ENCODE assay signal across 14 cellular contexts in the genomic region with DNA sequence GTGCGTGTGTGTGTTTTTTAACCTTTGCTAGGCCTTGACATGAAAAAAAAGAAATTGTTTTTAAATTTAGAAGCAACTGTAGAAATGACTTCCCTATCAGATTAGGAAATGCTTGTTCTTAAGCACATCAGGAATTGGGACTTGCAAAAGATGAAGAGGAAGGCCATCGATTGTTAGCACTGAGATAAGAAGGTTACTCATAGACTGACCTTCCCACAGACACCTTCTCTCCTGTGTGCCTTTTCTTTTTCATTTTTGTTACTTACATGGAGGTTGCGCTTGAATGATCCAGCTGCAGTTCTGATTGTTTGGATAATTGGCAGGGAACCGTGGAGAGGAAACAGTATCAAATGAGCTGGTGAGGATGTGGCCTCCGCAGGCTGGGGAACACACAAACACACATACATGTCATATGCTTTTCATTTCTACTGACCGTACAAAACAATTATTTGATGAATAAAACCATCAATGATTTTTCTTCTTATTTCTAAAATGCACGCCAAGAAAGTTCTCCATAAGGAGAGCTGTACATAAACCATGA.
DNase-seq lines count a peak whose midpoint lies in the region; ATAC-seq, FAIRE-seq and TF ChIP-seq lines count a peak whose summit lies in the region.
"Had no signal": no experiment of that assay in that cellular context is flagged by ENCODE, and none has a peak within 500 bp of the region (broad histone marks: within the 10 kb centered on the region; RNA-seq: fewer than 3 reads in every experiment).

No MANE protein-coding gene starts in this region.

- BruUV-seq in endothelial cell of umbilical vein (replicated peaks; lab: Mats Ljungman, UMichigan), result no TSS peak

- FAIRE-seq in endothelial cell of umbilical vein (lab: Jason Lieb, UNC), result peak; percentile 91
- FAIRE-seq: kidney had no signal

- H3K4me3 ChIP-seq in endothelial cell of umbilical vein (replicated peaks in 1 of 3; ENCODE audit: insufficient read depth in 1 of 3, low read depth in 1 of 3, low read length in 3 of 3) (no peak overlapping the region), osteoblast (ENCODE audit: insufficient read depth, low read length) (no peak overlapping the region)
- H3K4me3 ChIP-seq: right lobe of liver, tibial artery had no signal

- peaks cover 40% of the 10 kb centered on the region for H3K4me1 ChIP-seq in endothelial cell of umbilical vein (ENCODE audit: control insufficient read depth, extremely low read depth, insufficient read depth, low read length)
- peaks cover 20% of the 10 kb centered on the region for H3K4me1 ChIP-seq in osteoblast (ENCODE audit: insufficient read depth, low read length)
- H3K4me1 ChIP-seq: right lobe of liver had no signal

- intact Hi-C loops in endothelial cell of umbilical vein (cut with micrococcal nuclease) (loop anchor here (1.0 to 2.0 kb wide), 3 partner anchors 42 to 110 kb away; no protein-coding TSS in a partner anchor), left colon (cut with DNase I, micrococcal nuclease) (no loop called here)

- TF ChIP-seq CTCF in endothelial cell of umbilical vein (IDR thresholded peaks at IDR 0.05; ENCODE audit: extremely low read depth in 1 of 2, insufficient read depth in 1 of 2, low read depth in 1 of 2, low read length in 2 of 2), result no peak
- no peak for TF ChIP-seq CTCF in osteoblast (IDR thresholded peaks at IDR 0.05; ENCODE audit: extremely low read depth, low read depth, low read length)

- no peaks in the 10 kb centered on the region for H3K9me1 ChIP-seq in endothelial cell of umbilical vein (replicated peaks; ENCODE audit: control insufficient read depth, extremely low read depth, insufficient read depth, low read length)

- H2AFZ ChIP-seq in endothelial cell of umbilical vein (ENCODE audit: low read depth, low read length), result peak overlapping the region; percentile 56
- peak overlapping the region; percentile 7 for H2AFZ ChIP-seq in osteoblast (ENCODE audit: low read length)

- H3K4me2 ChIP-seq in endothelial cell of umbilical vein (ENCODE audit: insufficient read depth, low read length) (peak overlapping the region; percentile 23), osteoblast (ENCODE audit: insufficient read depth, low read length) (no peak overlapping the region)

- no peaks in the 10 kb centered on the region for H3K27me3 ChIP-seq in endothelial cell of umbilical vein (ENCODE audit: control insufficient read depth in 2 of 2, insufficient read depth in 2 of 2, low read length in 2 of 2)
- no peaks in the 10 kb centered on the region for H3K27me3 ChIP-seq in osteoblast (ENCODE audit: insufficient read depth, low read length)
- H3K27me3 ChIP-seq: right lobe of liver, tibial artery had no signal

- peak overlapping the region; percentile 2 for H3K9ac ChIP-seq in endothelial cell of umbilical vein (replicated peaks; ENCODE audit: extremely low read depth, insufficient read depth, low read length)

- peak overlapping the region; percentile 66 for H3K27ac ChIP-seq in endothelial cell of umbilical vein (ENCODE audit: insufficient read depth, low read depth, low read length)
- H3K27ac ChIP-seq in osteoblast (ENCODE audit: low read depth, low read length), result no peak overlapping the region
- H3K27ac ChIP-seq: right lobe of liver, tibial artery had no signal

- H3K79me2 ChIP-seq in endothelial cell of umbilical vein (ENCODE audit: control insufficient read depth, insufficient read depth, low read length) (no peaks in the 10 kb centered on the region), osteoblast (ENCODE audit: insufficient read depth, low read length) (no peaks in the 10 kb centered on the region)

- CTCF ChIA-PET in endothelial cell of umbilical vein (lab: Charles Lee), result interaction anchor here (1.0 kb wide), 2 partner anchors 14 to 16 kb away, joined by 3 read pairs; no protein-coding TSS in a partner anchor

- DNase-seq in DMS153 treated with DMSO at 0.1 percent for 48 hours (lab: John Stamatoyannopoulos, UW; ENCODE audit: unreplicated experiment) (peak; percentile 27), NCI-H1092 (lab: John Stamatoyannopoulos, UW) (peak; percentile 25), endothelial cell of umbilical vein (ENCODE audit: low read depth, low spot score) (peak; percentile 89), osteoblast (ENCODE audit: insufficient read length, low spot score, missing footprints) (no peak), NCI-H82 treated with DMSO at 0.1 percent for 48 hours (lab: John Stamatoyannopoulos, UW; ENCODE audit: unreplicated experiment) (no peak), left colon (no peak)
- DNase-seq: activated naive CD8-positive, alpha-beta T cell treated with anti-CD3 and anti-CD28 coated beads for 36 hours; CD4-positive, alpha-beta memory T cell; kidney; right lobe of liver; stimulated activated CD4-positive, alpha-beta T cell treated with anti-CD3 and anti-CD28 coated beads, Interleukin-2, amount 100 ng/mL, for 48 hours; T-cell; tibial artery had no signal

- no peak for ATAC-seq in HG03457 (IDR thresholded peaks at IDR 0.05; ENCODE audit: unreplicated experiment)
- no peak for ATAC-seq in left colon
- ATAC-seq: right lobe of liver, T-cell had no signal

- H3K9me3 ChIP-seq in endothelial cell of umbilical vein (replicated peaks; ENCODE audit: control insufficient read depth, insufficient read depth, low read length) (no peaks in the 10 kb centered on the region), osteoblast (ENCODE audit: low read depth, low read length) (no peaks in the 10 kb centered on the region)
- H3K9me3 ChIP-seq: right lobe of liver, tibial artery had no signal

- dilution Hi-C loops in endothelial cell of umbilical vein (cut with MboI; ENCODE audit: extremely low pct_ligation_motif_present, low sequenced_read_pairs), result no loop called here

- TF ChIP-seq POLR2A in endothelial cell of umbilical vein (IDR thresholded peaks at IDR 0.05; ENCODE audit: low read depth, low read length), result no peak

- H4K20me1 ChIP-seq in endothelial cell of umbilical vein (replicated peaks; ENCODE audit: control insufficient read depth, extremely low read depth, insufficient read depth, low read length) (no peaks in the 10 kb centered on the region), osteoblast (ENCODE audit: insufficient read depth, low read length) (no peaks in the 10 kb centered on the region)

- POLR2A ChIA-PET in endothelial cell of umbilical vein (lab: Charles Lee), result interaction anchor here (1.4 kb wide), 1 partner anchor 286 kb away, joined by 5 read pairs; no protein-coding TSS in a partner anchor

- no peaks in the 10 kb centered on the region for H3K36me3 ChIP-seq in endothelial cell of umbilical vein (ENCODE audit: control insufficient read depth in 2 of 2, extremely low read depth in 1 of 2, insufficient read depth in 2 of 2, low read length in 2 of 2)
- no peaks in the 10 kb centered on the region for H3K36me3 ChIP-seq in osteoblast (ENCODE audit: insufficient read depth, low read length)
- H3K36me3 ChIP-seq: right lobe of liver, tibial artery had no signal

TF ChIP-seq in endothelial cell of umbilical vein, 7 proteins besides CTCF, POLR2A, EP300 and RAD21:
- TF ChIP-seq GATA2 (IDR thresholded peaks at IDR 0.05; ENCODE audit: insufficient read depth, insufficient read length, low read depth, low read length) (peak; percentile 82), JUN (IDR thresholded peaks at IDR 0.05; ENCODE audit: borderline replicate concordance, insufficient read depth, insufficient read length, low read depth) (no peak), MYC (IDR thresholded peaks at IDR 0.05; ENCODE audit: low read depth, low read length) (no peak), FOS (IDR thresholded peaks at IDR 0.05; ENCODE audit: borderline replicate concordance, insufficient read depth, low read length) (peak; percentile 4)
- TF ChIP-seq, protein P1, sequence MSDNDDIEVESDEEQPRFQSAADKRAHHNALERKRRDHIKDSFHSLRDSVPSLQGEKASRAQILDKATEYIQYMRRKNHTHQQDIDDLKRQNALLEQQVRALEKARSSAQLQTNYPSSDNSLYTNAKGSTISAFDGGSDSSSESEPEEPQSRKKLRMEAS (IDR thresholded peaks at IDR 0.05; ENCODE audit: insufficient read depth, insufficient read length), result no peak

Comparison
In these comparisons a context has a peak if more than half of its experiments do, and no peak if none do; other contexts are left out.
1. DNase-seq: peak in DMS153 treated with DMSO at 0.1 percent for 48 hours (single experiment), NCI-H1092 (single experiment) and endothelial cell of umbilical vein (single experiment); none in osteoblast (single experiment), NCI-H82 treated with DMSO at 0.1 percent for 48 hours (single experiment) and left colon (0 of 2).